In the genomic region with DNA sequence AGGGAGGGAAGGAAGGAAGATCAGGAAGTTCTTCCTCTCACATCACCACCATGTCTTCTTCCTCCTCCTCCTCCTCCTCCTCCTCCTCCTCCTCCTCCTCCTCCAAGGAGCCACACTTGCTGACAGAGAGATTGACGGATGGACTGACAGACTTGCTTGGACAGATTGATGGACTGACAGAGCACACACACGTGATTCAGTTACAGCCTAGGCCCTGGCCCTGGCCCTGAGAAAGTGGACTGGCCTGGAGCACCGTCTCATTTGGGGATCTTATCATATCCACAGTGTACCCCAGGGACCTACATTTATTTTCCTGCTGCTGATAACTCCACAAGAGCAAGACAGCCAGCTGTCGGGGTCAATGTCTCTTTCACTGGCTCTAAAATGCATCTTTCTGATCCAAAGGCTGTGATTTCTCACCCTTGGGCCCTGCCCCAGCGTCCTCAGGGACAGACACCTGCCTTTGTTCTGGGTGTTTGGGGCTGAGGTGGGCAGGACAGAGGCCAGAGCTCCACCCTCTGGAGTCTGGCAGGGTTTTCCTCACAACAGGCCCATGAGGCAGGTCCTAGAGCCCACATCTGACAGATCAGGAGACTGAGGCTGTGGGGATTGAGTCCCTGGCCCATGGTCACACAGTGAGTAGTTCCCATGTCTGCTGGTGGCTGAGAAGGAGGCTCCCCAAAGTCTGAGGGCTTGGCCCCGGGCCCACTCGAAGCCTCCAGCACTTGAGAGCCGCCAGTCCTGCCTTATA, we compare ENCODE assay signal across 15 cellular contexts. TPM values are rescaled to one million over a fixed set of nuclear protein-coding genes. Genes with fewer than 3 reads are reported as not detected.
DNase-seq lines count a peak whose midpoint lies in the region; ATAC-seq and TF ChIP-seq lines count a peak whose summit lies in the region.
"Had no signal": no experiment of that assay in that cellular context is flagged by ENCODE, and none has a peak within 500 bp of the region (broad histone marks: within the 10 kb centered on the region; RNA-seq: fewer than 3 reads in every experiment).

No MANE protein-coding gene starts in this region.

- TF ChIP-seq CTCF in SK-N-SH (IDR thresholded peaks at IDR 0.05) (no peak), Peyer's patch (IDR thresholded peaks at IDR 0.05) (no peak), liver (IDR thresholded peaks at IDR 0.05; ENCODE audit: low read depth, low read length, missing input control) (no peak), stomach (IDR thresholded peaks at IDR 0.05) (no peak), spleen (IDR thresholded peaks at IDR 0.05 in 8 of 11, conservative IDR thresholded peaks at IDR 0.05 in 3 of 11) (no peak)

- H3K4me2 ChIP-seq in SK-N-SH, result no peak overlapping the region

- CTCF ChIA-PET in SK-N-SH (lab: Yijun Ruan, JAX), result interaction anchor here (1.3 to 2.2 kb wide), 2 partner anchors 55 to 85 kb away, joined by 3 to 10 read pairs; no protein-coding TSS in a partner anchor

- TF ChIP-seq RAD21 in SK-N-SH (IDR thresholded peaks at IDR 0.05; ENCODE audit: low read length) (no peak), liver (IDR thresholded peaks at IDR 0.05) (no peak)

- H3K4me1 ChIP-seq in SK-N-SH (ENCODE audit: control insufficient read depth in 1 of 2, insufficient read depth in 2 of 2, low read depth in 1 of 2, low read length in 1 of 2) (peaks cover 0 to 17% of the 10 kb centered on the region in 2 experiments; a peak in 1 of 4 replicates), Peyer's patch (peaks cover 0 to 36% (median 19%) of the 10 kb centered on the region in 4 donors), liver (ENCODE audit: control insufficient read depth in 4 of 4, insufficient read depth in 4 of 4, low read length in 3 of 4) (peaks cover 0 to 3% (median 1%) of the 10 kb centered on the region in 4 donors), stomach (peaks cover 24 to 56% (median 35%) of the 10 kb centered on the region in 4 donors), spleen (peaks cover 25 to 73% (median 50%) of the 10 kb centered on the region in 6 donors)

- H2AFZ ChIP-seq in SK-N-SH (ENCODE audit: low read depth), result no peak overlapping the region

- H3F3A ChIP-seq in SK-N-SH (replicated peaks; ENCODE audit: insufficient read depth), result no peaks in the 10 kb centered on the region

- TF ChIP-seq POLR2A in Peyer's patch (IDR thresholded peaks at IDR 0.05) (no peak), stomach (IDR thresholded peaks at IDR 0.05) (no peak), spleen (IDR thresholded peaks at IDR 0.05) (no peak)

- WGBS in SK-N-SH (ENCODE audit: low lambda C conversion rate), result 78% methylated on average over 7 of the region's 8 CpGs
- WGBS in liver, result 77% methylated on average over 8 of the region's 8 CpGs
- 66 to 76% (median 70%) methylated on average over 7 to 8 of the region's 8 CpGs for WGBS in stomach, 5 donors
- WGBS in spleen, 5 donors, result 62 to 82% (median 70%) methylated on average over 5 to 8 of the region's 8 CpGs

- no peak for ATAC-seq in SK-N-SH treated with all-trans-retinoic acid at 6 μM for 48 hours
- no peak for ATAC-seq in GM21576 (IDR thresholded peaks at IDR 0.05; ENCODE audit: unreplicated experiment)
- no peak for ATAC-seq in GM19035 (IDR thresholded peaks at IDR 0.05; ENCODE audit: unreplicated experiment)

- no peaks in the 10 kb centered on the region for H3K79me2 ChIP-seq in SK-N-SH (ENCODE audit: insufficient read depth)

- H3K27me3 ChIP-seq in SK-N-SH (ENCODE audit: insufficient read depth) (no peaks in the 10 kb centered on the region), Peyer's patch (no peaks in the 10 kb centered on the region), liver (ENCODE audit: control insufficient read depth in 4 of 4, insufficient read depth in 4 of 4, low read length in 3 of 4) (no peaks in the 10 kb centered on the region), stomach (no peaks in the 10 kb centered on the region), spleen (replicated peaks in 1 of 7) (no peaks in the 10 kb centered on the region)
- H3K27me3 ChIP-seq: thyroid gland had no signal

- peak overlapping the region in 1 of 2 experiments; percentile 9; a peak in 1 of 4 replicates for H3K27ac ChIP-seq in SK-N-SH (ENCODE audit: low read depth in 2 of 2, low read length in 1 of 2)
- peak overlapping the region in 3 of 4 donors; percentile 11 to 78 (median 75) for H3K27ac ChIP-seq in Peyer's patch
- no peak overlapping the region for H3K27ac ChIP-seq in liver (ENCODE audit: low read depth in 1 of 2, low read length in 2 of 2)
- peak overlapping the region in 3 of 5 donors; percentile 24 to 43 (median 37) for H3K27ac ChIP-seq in stomach
- H3K27ac ChIP-seq in spleen, result peak overlapping the region in 4 of 8 donors; percentile 28 to 96 (median 36)
- H3K27ac ChIP-seq: thyroid gland had no signal

- intact Hi-C loops in stomach (cut with DNase I; ENCODE audit: low total_unique reads), result no loop called here
- intact Hi-C loops in spleen (cut with DNase I; ENCODE audit: low total_unique reads), result no loop called here

- H3K9ac ChIP-seq in SK-N-SH, result no peak overlapping the region
- no peak overlapping the region for H3K9ac ChIP-seq in liver (ENCODE audit: low read depth in 1 of 2, low read length in 2 of 2)

- H3K4me3 ChIP-seq in SK-N-SH (ENCODE audit: low read depth in 2 of 2, low read length in 1 of 2) (no peak overlapping the region), Peyer's patch (no peak overlapping the region), liver (ENCODE audit: low read depth in 1 of 3, low read length in 3 of 3) (no peak overlapping the region), stomach (no peak overlapping the region), spleen (no peak overlapping the region)
- H3K4me3 ChIP-seq: thyroid gland had no signal

- H3K9me2 ChIP-seq in SK-N-SH, result no peaks in the 10 kb centered on the region

- POLR2A ChIA-PET in SK-N-SH (lab: Yijun Ruan, JAX), result no interaction called here

- H3K36me3 ChIP-seq in SK-N-SH (replicated peaks in 1 of 2; ENCODE audit: control insufficient read depth in 1 of 2, insufficient read depth in 2 of 2, low read length in 1 of 2), result no peaks in the 10 kb centered on the region
- H3K36me3 ChIP-seq in Peyer's patch, result no peaks in the 10 kb centered on the region
- no peaks in the 10 kb centered on the region for H3K36me3 ChIP-seq in liver (ENCODE audit: control insufficient read depth in 4 of 4, insufficient read depth in 3 of 4, low read depth in 1 of 4, low read length in 3 of 4)
- no peaks in the 10 kb centered on the region for H3K36me3 ChIP-seq in stomach
- peaks cover 0 to 2% (median 0%) of the 10 kb centered on the region in 6 donors for H3K36me3 ChIP-seq in spleen
- H3K36me3 ChIP-seq: thyroid gland had no signal

- TF ChIP-seq EP300 in SK-N-SH (IDR thresholded peaks at IDR 0.05; ENCODE audit: borderline replicate concordance in 1 of 2, low read depth in 1 of 2, low read length in 1 of 2) (no peak), stomach (IDR thresholded peaks at IDR 0.05) (no peak)

- H3K9me3 ChIP-seq in SK-N-SH (no peaks in the 10 kb centered on the region), Peyer's patch (no peaks in the 10 kb centered on the region), liver (ENCODE audit: control insufficient read depth in 4 of 4, low read length in 3 of 4) (no peaks in the 10 kb centered on the region), stomach (no peaks in the 10 kb centered on the region), spleen (no peaks in the 10 kb centered on the region)
- H3K9me3 ChIP-seq: thyroid gland had no signal

- DNase-seq in SK-N-SH, result peak; percentile 58
- DNase-seq in Peyer's patch, result no peak
- no peak for DNase-seq in stomach
- no peak for DNase-seq in spleen
- DNase-seq: activated CD8-positive, alpha-beta memory T cell treated with anti-CD3 and anti-CD28 coated beads, Interleukin-2, amount 50 U/mL, for 4 hours; DND-41; mammary epithelial cell; NCI-H345; thyroid gland had no signal

- H4K20me1 ChIP-seq in SK-N-SH (ENCODE audit: insufficient read depth), result no peaks in the 10 kb centered on the region

TF ChIP-seq in SK-N-SH, 30 proteins besides CTCF, POLR2A, EP300 and RAD21 (continues in another document):
- no peak for TF ChIP-seq POLR2AphosphoS5 (IDR thresholded peaks at IDR 0.05; ENCODE audit: low read depth, low read length)

TF ChIP-seq in SK-N-SH treated with all-trans-retinoic acid at 6 μM for 48 hours, 23 proteins besides CTCF, POLR2A, EP300 and RAD21:
- TF ChIP-seq ZNF8 (CRISPR knock-in tag; IDR thresholded peaks at IDR 0.05), result no peak
- no peak for TF ChIP-seq GLIS3 (CRISPR knock-in tag; IDR thresholded peaks at IDR 0.05)

TF ChIP-seq in liver, 16 proteins besides CTCF, POLR2A, EP300 and RAD21 (continues in another document):
- no peak for TF ChIP-seq EGR1 (IDR thresholded peaks at IDR 0.05; ENCODE audit: low read depth in 2 of 2)

RNA-seq across cellular contexts. Expression of a gene that starts 2.3 kb away (rescaled TPM):
- not detected in 2 replicates for polyA plus RNA-seq in SK-N-SH (2012; rRNA removed)
- not detected in 2 replicates for polyA plus RNA-seq in SK-N-SH (2012; cell fraction: cytosol; rRNA removed)
- polyA plus RNA-seq in SK-N-SH (2012; cell fraction: nucleus; rRNA removed), result 0.04 TPM in 1 of 2 replicates, not detected in the other
- 10 to 100 TPM in 1 of 4 donors, 1 to 10 TPM in 2, under 1 TPM in 1; 0.88 to 27.2 (median 4.3) TPM for total RNA-seq in Peyer's patch
- total RNA-seq in liver, result 1 to 10 TPM in 1 of 2 donors, under 1 TPM in 1; 0.75 to 5.2 TPM
- under 1 TPM; 0.44 to 0.53 TPM for polyA plus RNA-seq in liver
- 10 to 100 TPM in 1 of 5 donors, 1 to 10 TPM in 4; 2.4 to 13.4 (median 6.7) TPM for total RNA-seq in stomach
- polyA plus RNA-seq in stomach, result 1 to 10 TPM in 1 of 3 donors, under 1 TPM in 2; 0.75 to 2.4 (median 0.92) TPM
- 10 to 100 TPM; 16.8 to 46.3 (median 23.1) TPM for total RNA-seq in spleen
- polyA plus RNA-seq in spleen, result 10 to 100 TPM in 2 of 3 donors, 1 to 10 TPM in 1; 9.2 to 22.0 (median 10.3) TPM
- total RNA-seq: astrocyte, mammary epithelial cell, pulmonary artery endothelial cell had no signal
- polyA plus RNA-seq: mammary epithelial cell had no signal

RNA-seq across cellular contexts. Expression of a gene that starts 25.7 kb away (rescaled TPM):
- polyA plus RNA-seq in SK-N-SH (2012; rRNA removed), result 6.8 and 8.1 TPM in 2 replicates
- polyA plus RNA-seq in SK-N-SH (2012; cell fraction: cytosol; rRNA removed), result 2.9 and 4.5 TPM in 2 replicates
- polyA plus RNA-seq in SK-N-SH (2012; cell fraction: nucleus; rRNA removed), result 21.8 and 22.5 TPM in 2 replicates
- 10 to 100 TPM in 1 of 4 donors, 1 to 10 TPM in 3; 2.5 to 13.2 (median 4.6) TPM for total RNA-seq in Peyer's patch
- total RNA-seq in liver, result under 1 TPM; 0.51 to 0.67 TPM
- polyA plus RNA-seq in liver, result under 1 TPM; 0.24 to 0.48 TPM
- 10 to 100 TPM in 1 of 5 donors, 1 to 10 TPM in 3, under 1 TPM in 1; 0.58 to 15.1 (median 6.2) TPM for total RNA-seq in stomach
- polyA plus RNA-seq in stomach, result 1 to 10 TPM; 2.1 to 6.4 (median 3.1) TPM
- 10 to 100 TPM in 2 of 7 donors, 1 to 10 TPM in 5; 7.7 to 13.0 (median 8.8) TPM for total RNA-seq in spleen
- 10 to 100 TPM in 1 of 3 donors, 1 to 10 TPM in 2; 5.2 to 10.0 (median 10.0) TPM for polyA plus RNA-seq in spleen

RNA-seq across cellular contexts. Expression of a gene that starts 45.7 kb away (rescaled TPM):
- 1.9 and 2.1 TPM in 2 replicates for polyA plus RNA-seq in SK-N-SH (2012; rRNA removed)
- 0.67 and 0.92 TPM in 2 replicates for polyA plus RNA-seq in SK-N-SH (2012; cell fraction: cytosol; rRNA removed)
- polyA plus RNA-seq in SK-N-SH (2012; cell fraction: nucleus; rRNA removed), result 4.9 and 5.6 TPM in 2 replicates
- total RNA-seq in Peyer's patch, result 100 to 1,000 TPM in 2 of 4 donors, 10 to 100 TPM in 2; 78.6 to 231 (median 112) TPM
- total RNA-seq in liver, result 10 to 100 TPM in 1 of 2 donors, 1 to 10 TPM in 1; 4.6 to 17.1 TPM
- polyA plus RNA-seq in liver, result 1 to 10 TPM; 1.4 to 1.8 TPM
- total RNA-seq in stomach, result 1,000 to 10,000 TPM in 1 of 5 donors, 100 to 1,000 TPM in 2, 10 to 100 TPM in 2; 49.4 to 1,069 (median 212) TPM
- 10 to 100 TPM; 10.4 to 16.1 (median 15.4) TPM for polyA plus RNA-seq in stomach
- total RNA-seq in spleen, result 100 to 1,000 TPM; 161 to 240 (median 219) TPM
- polyA plus RNA-seq in spleen, result 100 to 1,000 TPM; 103 to 190 (median 189) TPM
- polyA plus RNA-seq: mammary epithelial cell had no signal

Comparison
In these comparisons a context has a peak if more than half of its experiments do, and no peak if none do; other contexts are left out.
1. H3K27ac ChIP-seq: peak in Peyer's patch (3 of 4) and stomach (3 of 5); none in liver (0 of 2).